In genomic region chr4:73258668-73259551, GRCh38 we compare ENCODE assay signal across 1 cellular context.
TF ChIP-seq lines count a peak whose summit lies in the region.

Gene ANKRD17, minus strand, starts transcription at chr4:73258798. Its CDS starts 130 bp downstream, at chr4:73258668.

TF ChIP-seq in WTC11, 78 proteins besides CTCF, POLR2A, EP300 and RAD21 (continued from another document):
- TF ChIP-seq TEAD1 (CRISPR knock-in tag; IDR thresholded peaks at IDR 0.05) = peak; percentile 74
- TF ChIP-seq RORB (CRISPR knock-in tag; IDR thresholded peaks at IDR 0.05) = no peak
- peak; percentile 56; the same call in 1 of the 2 replicates for TF ChIP-seq MYBL2 (CRISPR knock-in tag; IDR thresholded peaks at IDR 0.05)
- no peak for TF ChIP-seq IRF1 (CRISPR knock-in tag; IDR thresholded peaks at IDR 0.05)
- TF ChIP-seq TP53 (CRISPR knock-in tag; IDR thresholded peaks at IDR 0.05) = no peak
- TF ChIP-seq ZNF317 (CRISPR knock-in tag; IDR thresholded peaks at IDR 0.05; ENCODE audit: borderline replicate concordance, low read depth) = no peak
- TF ChIP-seq FOXJ3 (CRISPR knock-in tag; IDR thresholded peaks at IDR 0.05; ENCODE audit: borderline replicate concordance) = no peak
- TF ChIP-seq KAT7 (CRISPR knock-in tag; IDR thresholded peaks at IDR 0.05; ENCODE audit: borderline replicate concordance) = no peak; the same call in 1 of the 2 replicates
- no peak for TF ChIP-seq AFF4 (CRISPR knock-in tag; IDR thresholded peaks at IDR 0.05; ENCODE audit: borderline replicate concordance)
- 0 out of 2 replicates have a peak, but pooled peaks have one; percentile 25 for TF ChIP-seq ZBTB21 (CRISPR knock-in tag; IDR thresholded peaks at IDR 0.05; ENCODE audit: borderline replicate concordance)
- no peak for TF ChIP-seq ATF6 (CRISPR knock-in tag; IDR thresholded peaks at IDR 0.05)
- 0 out of 2 replicates have a peak, but pooled peaks have one; percentile 37 for TF ChIP-seq RELA (CRISPR knock-in tag; IDR thresholded peaks at IDR 0.05; ENCODE audit: borderline replicate concordance)
- peak; percentile 73 for TF ChIP-seq GABPB1 (CRISPR knock-in tag; IDR thresholded peaks at IDR 0.05)
- no peak for TF ChIP-seq JAZF1 (CRISPR knock-in tag; IDR thresholded peaks at IDR 0.05)
- TF ChIP-seq SP1 (CRISPR knock-in tag; conservative IDR thresholded peaks at IDR 0.05) = peak; percentile 74
- no peak for TF ChIP-seq STAT6 (CRISPR knock-in tag; conservative IDR thresholded peaks at IDR 0.05; ENCODE audit: low read depth)
- TF ChIP-seq PRRX2 (CRISPR knock-in tag; IDR thresholded peaks at IDR 0.05) = no peak
- TF ChIP-seq CREB1 (CRISPR knock-in tag; IDR thresholded peaks at IDR 0.05) = 0 out of 2 replicates have a peak, but pooled peaks have one; percentile 57
- TF ChIP-seq NR3C1 (CRISPR knock-in tag; conservative IDR thresholded peaks at IDR 0.05; ENCODE audit: low read depth) = no peak
- no peak for TF ChIP-seq ZNF138 (CRISPR knock-in tag; conservative IDR thresholded peaks at IDR 0.05)
- no peak for TF ChIP-seq ZNF423 (CRISPR knock-in tag; IDR thresholded peaks at IDR 0.05)
- TF ChIP-seq PREB (CRISPR knock-in tag; IDR thresholded peaks at IDR 0.05; ENCODE audit: borderline replicate concordance) = 0 out of 2 replicates have a peak, but pooled peaks have one; percentile 28
- no peak; the same call in 1 of the 2 replicates for TF ChIP-seq HMGXB4 (CRISPR knock-in tag; IDR thresholded peaks at IDR 0.05)
- TF ChIP-seq TCF7 (CRISPR knock-in tag; IDR thresholded peaks at IDR 0.05; ENCODE audit: low read depth) = no peak
- TF ChIP-seq ESRRA (CRISPR knock-in tag; IDR thresholded peaks at IDR 0.05; ENCODE audit: borderline replicate concordance) = no peak
- no peak for TF ChIP-seq ZNF671 (CRISPR knock-in tag; IDR thresholded peaks at IDR 0.05)
- no peak; the same call in 1 of the 2 replicates for TF ChIP-seq ZNF416 (CRISPR knock-in tag; IDR thresholded peaks at IDR 0.05)
- TF ChIP-seq ZBTB43 (CRISPR knock-in tag; IDR thresholded peaks at IDR 0.05) = no peak
- TF ChIP-seq E2F4 (CRISPR knock-in tag; IDR thresholded peaks at IDR 0.05; ENCODE audit: borderline replicate concordance, low read depth) = no peak
- no peak for TF ChIP-seq SOX15 (CRISPR knock-in tag; IDR thresholded peaks at IDR 0.05)
- no peak for TF ChIP-seq ATF2 (CRISPR knock-in tag; IDR thresholded peaks at IDR 0.05; ENCODE audit: borderline replicate concordance, low read depth)
- TF ChIP-seq ATF1 (CRISPR knock-in tag; IDR thresholded peaks at IDR 0.05) = no peak
